ENCODE assay signal across 7 cellular contexts in genomic region chr4:65998807-65999517, GRCh38.
DNase-seq lines count a peak whose midpoint lies in the region; ATAC-seq and TF ChIP-seq lines count a peak whose summit lies in the region.
"Not testable (repeated sequence)": the region's sequence is repeated elsewhere in the genome, so short reads cannot be mapped to it uniquely, and the experiment has no call there.

No MANE protein-coding gene starts in this region.

- POLR2A ChIA-PET in WTC11 (lab: Charles Lee), result not testable (repeated sequence)

- 72% methylated on average over 27 of the region's 29 CpGs for WGBS in HUES64
- WGBS in neuronal stem cell (ENCODE audit: extremely low coverage in 2 of 2, insufficient read length in 2 of 2, insufficient replicate concordance in 1 of 2), 2 donors, result no CpG with 5 or more reads among the region's 29 CpGs

- DNase-seq in DND-41 (peak; percentile 25), NCI-H2081 (lab: John Stamatoyannopoulos, UW) (peak; percentile 9 to 26), WTC11 (ENCODE audit: low spot score) (peak; percentile 66)
- not testable (repeated sequence) for DNase-seq in neuronal stem cell (ENCODE audit: low spot score)

- H3K27ac Mint-ChIP-seq in WTC11, result peak overlapping the region; percentile 82

- H2BK12ac ChIP-seq in neuronal stem cell (ENCODE audit: low read length), result not testable (repeated sequence)

- peaks cover 20% of the 10 kb centered on the region for H3K9me3 Mint-ChIP-seq in WTC11

- not testable (repeated sequence) for H2BK15ac ChIP-seq in neuronal stem cell (ENCODE audit: low read length)

- not testable (repeated sequence) for TF ChIP-seq CTCF in DND-41 (IDR thresholded peaks at IDR 0.05; ENCODE audit: borderline replicate concordance, extremely low read depth, low read length, poor library complexity, severe bottlenecking); OCI-LY1 (IDR thresholded peaks at IDR 0.05; ENCODE audit: low read length); WTC11 (IDR thresholded peaks at IDR 0.05)

- H3K4me2 ChIP-seq in DND-41 (ENCODE audit: insufficient read depth, low read length); OCI-LY1 (ENCODE audit: low read length); neuronal stem cell (ENCODE audit: insufficient read depth, low read length, poor library complexity, severe bottlenecking): not testable (repeated sequence)

- H3K79me1 ChIP-seq in neuronal stem cell (ENCODE audit: low read depth, low read length), result not testable (repeated sequence)

- peaks cover 25% of the 10 kb centered on the region for H3K4me1 Mint-ChIP-seq in WTC11

- H3K14ac ChIP-seq in neuronal stem cell (ENCODE audit: low read length), result not testable (repeated sequence)

- not testable (repeated sequence) for H4K91ac ChIP-seq in neuronal stem cell (ENCODE audit: low read depth, low read length, poor library complexity)

- H3K79me2 ChIP-seq in DND-41 (ENCODE audit: insufficient read depth, low read length); OCI-LY1 (ENCODE audit: insufficient read depth, low read length): not testable (repeated sequence)

- not testable (repeated sequence) for H3K36me3 Mint-ChIP-seq in WTC11

- H3K9me3 ChIP-seq in DND-41 (ENCODE audit: insufficient read depth, low read length, severe bottlenecking); HUES64 (ENCODE audit: insufficient read depth, low read depth, low read length); OCI-LY1 (ENCODE audit: low read length); iPS-15b (ENCODE audit: control insufficient read depth, insufficient read depth, low read length); neuronal stem cell (replicated peaks in 1 of 2; ENCODE audit: control insufficient read depth in 2 of 2, insufficient read depth in 1 of 2, low read depth in 1 of 2, low read length in 2 of 2): not testable (repeated sequence)

- not testable (repeated sequence) for H3K27me3 Mint-ChIP-seq in WTC11 (ENCODE audit: low read depth)

- peak overlapping the region; percentile 83 for H3K4me3 Mint-ChIP-seq in WTC11

- H3K9ac ChIP-seq in DND-41 (ENCODE audit: low read depth, low read length); OCI-LY1 (ENCODE audit: low read length); neuronal stem cell (ENCODE audit: low read depth, low read length, poor library complexity): not testable (repeated sequence)
- H3K9ac ChIP-seq in HUES64 (ENCODE audit: low read depth, low read length), result peak overlapping the region; percentile 87
- H3K9ac ChIP-seq in iPS-15b (ENCODE audit: low read depth, low read length), result peak overlapping the region; percentile 65

- H2BK5ac ChIP-seq in neuronal stem cell (ENCODE audit: low read length), result not testable (repeated sequence)

- not testable (repeated sequence) for H2BK120ac ChIP-seq in neuronal stem cell (ENCODE audit: low read depth, low read length)

- CTCF ChIA-PET in WTC11 (lab: Charles Lee), result not testable (repeated sequence)

- H2AK5ac ChIP-seq in neuronal stem cell (ENCODE audit: low read depth, low read length), result not testable (repeated sequence)

- H3K36me3 ChIP-seq in DND-41 (ENCODE audit: insufficient read depth, low read length); HUES64 (ENCODE audit: insufficient read depth, low read length); OCI-LY1 (ENCODE audit: insufficient read depth, low read length); iPS-15b (ENCODE audit: control insufficient read depth, insufficient read depth, low read length); neuronal stem cell (replicated peaks in 1 of 2; ENCODE audit: control insufficient read depth in 2 of 2, insufficient read depth in 2 of 2, low read length in 2 of 2): not testable (repeated sequence)

- not testable (repeated sequence) for H3K18ac ChIP-seq in neuronal stem cell (ENCODE audit: low read length)

- H3K4me3 ChIP-seq in DND-41 (ENCODE audit: low read depth in 1 of 2, low read length in 2 of 2), result not testable (repeated sequence)
- H3K4me3 ChIP-seq in HUES64 (ENCODE audit: low read length) (peak overlapping the region; percentile 50), OCI-LY1 (ENCODE audit: low read depth, low read length, poor library complexity, severe bottlenecking) (peak overlapping the region; percentile 44), iPS-15b (ENCODE audit: low read depth, low read length) (peak overlapping the region; percentile 61), neuronal stem cell (ENCODE audit: low read length in 2 of 2) (peak overlapping the region in 1 of 2 donors; percentile 45)

- not testable (repeated sequence) for H3K23ac ChIP-seq in neuronal stem cell (ENCODE audit: low read depth, low read length, poor library complexity)

- not testable (repeated sequence) for H3K27me3 ChIP-seq in DND-41 (ENCODE audit: insufficient read depth, low read length, poor library complexity); HUES64 (ENCODE audit: insufficient read depth, low read length); OCI-LY1 (ENCODE audit: insufficient read depth, low read length); iPS-15b (ENCODE audit: control insufficient read depth, insufficient read depth, low read length); neuronal stem cell (ENCODE audit: control insufficient read depth in 3 of 3, insufficient read depth in 3 of 3, low read depth in 1 of 3, low read length in 3 of 3)

- H3F3A ChIP-seq in OCI-LY1 (ENCODE audit: insufficient read depth, low read length), result not testable (repeated sequence)

- H3K4ac ChIP-seq in neuronal stem cell (ENCODE audit: low read length), result not testable (repeated sequence)

- H3K9me2 ChIP-seq in OCI-LY1 (ENCODE audit: low read depth, low read length), result not testable (repeated sequence)

- ATAC-seq in DND-41 (ENCODE audit: insufficient read depth, low read depth); WTC11: not testable (repeated sequence)

- not testable (repeated sequence) for H3K27ac ChIP-seq in DND-41 (ENCODE audit: low read length); HUES64 (ENCODE audit: low read depth, low read length); OCI-LY1 (ENCODE audit: low read depth, low read length, poor library complexity, severe bottlenecking); neuronal stem cell (replicated peaks; ENCODE audit: low read length)

- H3K4me1 ChIP-seq in DND-41 (ENCODE audit: insufficient read depth, low read length); HUES64 (ENCODE audit: insufficient read depth, low read length); OCI-LY1 (ENCODE audit: insufficient read depth, low read length, severe bottlenecking); iPS-15b (ENCODE audit: control insufficient read depth, insufficient read depth, low read length); neuronal stem cell (ENCODE audit: control insufficient read depth in 2 of 2, insufficient read depth in 1 of 2, low read depth in 1 of 2, low read length in 2 of 2): not testable (repeated sequence)

- H4K20me1 ChIP-seq in DND-41 (ENCODE audit: insufficient read depth, low read length); OCI-LY1 (ENCODE audit: insufficient read depth, low read length): not testable (repeated sequence)

- H4K8ac ChIP-seq in neuronal stem cell (ENCODE audit: low read depth, low read length), result not testable (repeated sequence)

- not testable (repeated sequence) for H2AFZ ChIP-seq in DND-41 (ENCODE audit: low read depth, low read length); OCI-LY1 (ENCODE audit: low read length)
- peak overlapping the region; percentile 79 for H2AFZ ChIP-seq in neuronal stem cell (ENCODE audit: low read length)

TF ChIP-seq in WTC11, 78 proteins besides CTCF, POLR2A, EP300 and RAD21:
- TF ChIP-seq, protein P1, sequence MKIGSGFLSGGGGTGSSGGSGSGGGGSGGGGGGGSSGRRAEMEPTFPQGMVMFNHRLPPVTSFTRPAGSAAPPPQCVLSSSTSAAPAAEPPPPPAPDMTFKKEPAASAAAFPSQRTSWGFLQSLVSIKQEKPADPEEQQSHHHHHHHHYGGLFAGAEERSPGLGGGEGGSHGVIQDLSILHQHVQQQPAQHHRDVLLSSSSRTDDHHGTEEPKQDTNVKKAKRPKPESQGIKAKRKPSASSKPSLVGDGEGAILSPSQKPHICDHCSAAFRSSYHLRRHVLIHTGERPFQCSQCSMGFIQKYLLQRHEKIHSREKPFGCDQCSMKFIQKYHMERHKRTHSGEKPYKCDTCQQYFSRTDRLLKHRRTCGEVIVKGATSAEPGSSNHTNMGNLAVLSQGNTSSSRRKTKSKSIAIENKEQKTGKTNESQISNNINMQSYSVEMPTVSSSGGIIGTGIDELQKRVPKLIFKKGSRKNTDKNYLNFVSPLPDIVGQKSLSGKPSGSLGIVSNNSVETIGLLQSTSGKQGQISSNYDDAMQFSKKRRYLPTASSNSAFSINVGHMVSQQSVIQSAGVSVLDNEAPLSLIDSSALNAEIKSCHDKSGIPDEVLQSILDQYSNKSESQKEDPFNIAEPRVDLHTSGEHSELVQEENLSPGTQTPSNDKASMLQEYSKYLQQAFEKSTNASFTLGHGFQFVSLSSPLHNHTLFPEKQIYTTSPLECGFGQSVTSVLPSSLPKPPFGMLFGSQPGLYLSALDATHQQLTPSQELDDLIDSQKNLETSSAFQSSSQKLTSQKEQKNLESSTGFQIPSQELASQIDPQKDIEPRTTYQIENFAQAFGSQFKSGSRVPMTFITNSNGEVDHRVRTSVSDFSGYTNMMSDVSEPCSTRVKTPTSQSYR (CRISPR knock-in tag; IDR thresholded peaks at IDR 0.05), result peak; percentile 57; the same call in 1 of the 2 replicates
- 0 out of 2 replicates have a peak, but pooled peaks have one; percentile 30 for TF ChIP-seq MAX (CRISPR knock-in tag; IDR thresholded peaks at IDR 0.05)
